ENCODE assay signal across 8 cellular contexts in the genomic region with DNA sequence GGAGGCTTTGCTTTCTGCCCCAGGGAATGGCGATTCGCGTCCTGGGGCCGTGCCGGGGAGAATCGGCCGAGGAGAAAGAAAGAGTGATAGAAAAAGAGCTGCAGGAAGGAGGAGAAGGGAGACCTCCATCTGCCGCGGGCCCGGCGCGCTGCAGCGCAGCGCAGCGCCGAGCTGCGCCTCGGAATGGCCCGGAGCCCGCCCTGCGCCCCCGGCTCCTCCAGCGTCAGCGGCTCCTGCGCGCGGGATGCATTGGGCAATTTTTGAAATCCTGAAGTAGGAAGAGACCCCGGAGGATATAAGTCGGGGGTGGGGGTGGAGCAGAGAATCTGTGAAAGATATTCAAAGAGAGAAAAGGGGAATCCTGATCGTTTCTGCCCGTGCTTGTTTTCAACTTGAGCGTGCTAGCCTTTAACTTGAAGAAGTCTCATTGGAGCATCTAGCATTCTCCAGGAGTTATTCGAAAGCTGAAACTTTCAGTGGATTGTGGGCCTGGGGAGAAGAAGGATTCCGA. TPM values are rescaled to one million over a fixed set of nuclear protein-coding genes. Genes with fewer than 3 reads are reported as not detected.
DNase-seq lines count a peak whose midpoint lies in the region; ATAC-seq and TF ChIP-seq lines count a peak whose summit lies in the region.

No MANE protein-coding gene starts in this region.

- peaks cover 52% of the 10 kb centered on the region for H3K4me1 Mint-ChIP-seq in progenitor cell of endocrine pancreas (ENCODE audit: low read depth)

- H3K4me1 ChIP-seq in adipocyte (ENCODE audit: control insufficient read depth, insufficient read depth, low read length), result peaks cover 21% of the 10 kb centered on the region
- peaks cover 0 to 7% of the 10 kb centered on the region in 2 donors for H3K4me1 ChIP-seq in right atrium auricular region

- POLR2A ChIA-PET in HEK293T (lab: Yijun Ruan, JAX), result interaction anchor here (0.6 kb wide), 1 partner anchor 28 kb away, joined by 3 read pairs; no protein-coding TSS in a partner anchor

- no peak for TF ChIP-seq CTCF in right atrium auricular region (IDR thresholded peaks at IDR 0.05)
- no peak for TF ChIP-seq CTCF in progenitor cell of endocrine pancreas (IDR thresholded peaks at IDR 0.05; ENCODE audit: unreplicated experiment)

- H3K9me3 Mint-ChIP-seq in progenitor cell of endocrine pancreas (ENCODE audit: low read depth), result no peaks in the 10 kb centered on the region

- DNase-seq in ACHN (peak; percentile 31), HEK293T (ENCODE audit: extremely low spot score) (peak; percentile 35), adipocyte (ENCODE audit: low read depth) (peak; percentile 82), right atrium auricular region (ENCODE audit: low spot score) (no peak), progenitor cell of endocrine pancreas (ENCODE audit: low spot score, unreplicated experiment) (peak; percentile 30), AML-193 (lab: John Stamatoyannopoulos, UW) (no peak)

- H3K4me3 ChIP-seq in adipocyte (ENCODE audit: low read length), result peak overlapping the region; percentile 96
- peak overlapping the region; percentile 70 to 76 for H3K4me3 ChIP-seq in right atrium auricular region

- no peaks in the 10 kb centered on the region for H3K27me3 Mint-ChIP-seq in progenitor cell of endocrine pancreas

- peaks cover 3% of the 10 kb centered on the region for H3K36me3 Mint-ChIP-seq in progenitor cell of endocrine pancreas (ENCODE audit: insufficient read depth)

- no peaks in the 10 kb centered on the region for H3K36me3 ChIP-seq in adipocyte (ENCODE audit: control insufficient read depth, insufficient read depth, low read length, severe bottlenecking)
- no peaks in the 10 kb centered on the region for H3K36me3 ChIP-seq in right atrium auricular region

- H3K27me3 ChIP-seq in adipocyte (replicated peaks; ENCODE audit: control insufficient read depth, insufficient read depth, low read length) (no peaks in the 10 kb centered on the region), right atrium auricular region (no peaks in the 10 kb centered on the region)

- H3K27ac ChIP-seq in right atrium auricular region, result peak overlapping the region; percentile 94 to 98

- no peak for ATAC-seq in HG02981 (IDR thresholded peaks at IDR 0.05; ENCODE audit: unreplicated experiment)
- no peak for ATAC-seq in GM19452 (IDR thresholded peaks at IDR 0.05; ENCODE audit: unreplicated experiment)

- CTCF ChIA-PET in HEK293T (lab: Yijun Ruan, JAX), result interaction anchor here (0.8 to 1.2 kb wide), 2 partner anchors 11 to 30 kb away, joined by 3 to 4 read pairs; no protein-coding TSS in a partner anchor

- H3K9ac ChIP-seq in adipocyte (ENCODE audit: low read length), result peak overlapping the region; percentile 92

- peak overlapping the region; percentile 96 for H3K27ac Mint-ChIP-seq in progenitor cell of endocrine pancreas

- H3K9me3 ChIP-seq in adipocyte (ENCODE audit: control insufficient read depth, low read length) (no peaks in the 10 kb centered on the region), right atrium auricular region (no peaks in the 10 kb centered on the region)

- in situ Hi-C loops in ACHN (cut with HindIII; ENCODE audit: low pct_ligation_motif_present, low pct_unique_long_range_greater_than_20kb, low sequenced_read_pairs), result no loop called here

- peak overlapping the region; percentile 97 for H3K4me3 Mint-ChIP-seq in progenitor cell of endocrine pancreas (ENCODE audit: low read depth)

TF ChIP-seq in HEK293T, 16 proteins besides CTCF, POLR2A, EP300 and RAD21:
- TF ChIP-seq LEF1 (IDR thresholded peaks at IDR 0.05; ENCODE audit: borderline replicate concordance) (no peak), FOXK2 (IDR thresholded peaks at IDR 0.05) (no peak), FOXA1 (IDR thresholded peaks at IDR 0.05) (no peak), TARDBP (IDR thresholded peaks at IDR 0.05) (no peak), SP1 (IDR thresholded peaks at IDR 0.05) (no peak), ELF4 (IDR thresholded peaks at IDR 0.05) (no peak), FOXM1 (IDR thresholded peaks at IDR 0.05; ENCODE audit: borderline replicate concordance) (no peak)

RNA-seq across cellular contexts. Expression of a gene that starts 0.4 kb away (rescaled TPM):
- total RNA-seq in right atrium auricular region (100 to 1,000 TPM in 1 of 2 donors, 10 to 100 TPM in 1; 80.7 to 127 TPM), progenitor cell of endocrine pancreas (121 and 134 TPM in 2 replicates)

Comparison
In these comparisons a context has a peak if more than half of its experiments do, and no peak if none do; other contexts are left out.
1. DNase-seq: peak in ACHN (single experiment), HEK293T (single experiment), adipocyte (single experiment) and progenitor cell of endocrine pancreas (single experiment); none in right atrium auricular region (single experiment) and AML-193 (0 of 2).